10 cellular contexts compared by ENCODE assay signal in the genomic region with DNA sequence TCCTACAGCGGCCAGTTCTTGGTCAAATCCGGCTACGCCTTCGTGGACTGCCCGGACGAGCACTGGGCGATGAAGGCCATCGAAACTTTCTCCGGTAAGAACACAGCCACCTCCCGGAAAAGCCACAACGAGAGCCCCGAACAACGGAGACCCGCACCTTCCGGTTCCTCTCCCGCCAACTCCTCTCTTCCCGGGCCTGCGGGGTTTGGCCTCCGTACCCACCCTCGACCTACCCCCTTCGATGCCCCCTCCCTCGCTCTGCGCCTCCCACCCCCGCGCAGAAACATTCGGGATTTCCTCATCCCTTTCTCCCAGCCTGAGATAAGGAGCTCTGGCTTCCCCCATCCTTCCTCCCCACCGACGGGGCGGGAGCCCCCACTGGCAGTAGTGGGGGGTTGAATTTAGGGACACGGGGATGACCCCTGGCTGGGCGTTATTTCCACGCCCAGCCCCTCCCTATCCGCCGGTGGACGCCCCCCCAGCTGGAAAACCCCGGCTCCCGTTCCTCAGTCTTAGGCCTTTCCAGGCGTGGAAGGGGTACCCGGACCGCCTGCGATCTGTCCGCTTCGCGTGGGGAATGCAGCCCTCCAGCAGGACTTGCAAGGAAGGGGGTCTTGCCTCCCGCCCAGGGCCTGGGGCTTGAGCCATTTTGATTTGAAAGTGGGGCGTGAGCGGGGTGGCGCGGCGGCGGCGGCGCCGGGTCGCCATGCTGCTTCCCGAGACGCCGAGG. TPM values are rescaled to one million over a fixed set of nuclear protein-coding genes. Genes with fewer than 3 reads are reported as not detected.
DNase-seq lines count a peak whose midpoint lies in the region; ATAC-seq and TF ChIP-seq lines count a peak whose summit lies in the region.
"Had no signal": no experiment of that assay in that cellular context is flagged by ENCODE, and none has a peak within 500 bp of the region (broad histone marks: within the 10 kb centered on the region; RNA-seq: fewer than 3 reads in every experiment).

No MANE protein-coding gene starts in this region.

- H3K4me3 ChIP-seq in heart left ventricle (peak overlapping the region in 11 of 12 donors; percentile 1 to 44 (median 19)), iPS DF 6.9 (ENCODE audit: low read length) (peak overlapping the region; percentile 91)

- no peaks in the 10 kb centered on the region for H3K36me3 ChIP-seq in heart left ventricle
- no peaks in the 10 kb centered on the region for H3K36me3 ChIP-seq in iPS DF 6.9 (ENCODE audit: control insufficient read depth, insufficient read depth, low read length)

- no peak overlapping the region for H3K27ac Mint-ChIP-seq in activated CD4-positive, alpha-beta memory T cell treated with anti-CD3 and anti-CD28 coated beads, Interleukin-2, amount 10 ng/mL, durations not matched to agents 7 days and 5 days
- H3K27ac Mint-ChIP-seq in type B pancreatic cell, result peak overlapping the region; percentile 93

- ATAC-seq in heart left ventricle (no peak), left ventricle myocardium superior (no peak)

- no peaks in the 10 kb centered on the region for H3K9me3 Mint-ChIP-seq in activated CD4-positive, alpha-beta memory T cell treated with anti-CD3 and anti-CD28 coated beads, Interleukin-2, amount 10 ng/mL, durations not matched to agents 7 days and 5 days
- H3K9me3 Mint-ChIP-seq in type B pancreatic cell, result no peaks in the 10 kb centered on the region

- peaks cover 60 to 100% (median 98%) of the 10 kb centered on the region in 9 donors for H3K27me3 ChIP-seq in heart left ventricle
- H3K27me3 ChIP-seq in iPS DF 6.9 (ENCODE audit: control insufficient read depth, insufficient read depth, low read length), result no peaks in the 10 kb centered on the region

- H3K27me3 Mint-ChIP-seq in activated CD4-positive, alpha-beta memory T cell treated with anti-CD3 and anti-CD28 coated beads, Interleukin-2, amount 10 ng/mL, durations not matched to agents 7 days and 5 days, result peaks cover 83% of the 10 kb centered on the region
- H3K27me3 Mint-ChIP-seq in type B pancreatic cell, result peaks cover 15% of the 10 kb centered on the region

- no peak overlapping the region for H3K27ac ChIP-seq in heart left ventricle
- no peak overlapping the region for H3K27ac ChIP-seq in iPS DF 6.9 (ENCODE audit: low read length)
- H3K27ac ChIP-seq: epithelial cell of prostate had no signal

- TF ChIP-seq CTCF in heart left ventricle (IDR thresholded peaks at IDR 0.05), result no peak
- no peak for TF ChIP-seq CTCF in type B pancreatic cell (conservative IDR thresholded peaks at IDR 0.05)

- no peaks in the 10 kb centered on the region for H3K9me3 ChIP-seq in heart left ventricle
- H3K9me3 ChIP-seq in iPS DF 6.9 (ENCODE audit: control insufficient read depth, insufficient read depth, low read length), result no peaks in the 10 kb centered on the region

- H3K36me3 Mint-ChIP-seq in activated CD4-positive, alpha-beta memory T cell treated with anti-CD3 and anti-CD28 coated beads, Interleukin-2, amount 10 ng/mL, durations not matched to agents 7 days and 5 days (ENCODE audit: low read depth), result no peaks in the 10 kb centered on the region
- peaks cover 21% of the 10 kb centered on the region for H3K36me3 Mint-ChIP-seq in type B pancreatic cell

- peak overlapping the region; percentile 17 for H3K4me3 Mint-ChIP-seq in activated CD4-positive, alpha-beta memory T cell treated with anti-CD3 and anti-CD28 coated beads, Interleukin-2, amount 10 ng/mL, durations not matched to agents 7 days and 5 days
- H3K4me3 Mint-ChIP-seq in type B pancreatic cell, result peak overlapping the region; percentile 87

- WGBS in heart left ventricle, 4 donors, result 2 to 4% (median 3%) methylated on average over 28 to 58 of the region's 58 CpGs
- no CpG with 5 or more reads among the region's 58 CpGs for WGBS in iPS DF 6.9 (ENCODE audit: insufficient coverage, insufficient read length)

- POLR2A ChIA-PET in activated CD4-positive, alpha-beta memory T cell treated with anti-CD3 and anti-CD28 coated beads, Interleukin-2, amount 10 ng/mL, durations not matched to agents 7 days and 5 days (lab: Charles Lee), result interaction anchor here (0.7 kb wide), 1 partner anchor 194 kb away, joined by 4 read pairs; no protein-coding TSS in a partner anchor

- DNase-seq in heart left ventricle (no peak), left ventricle myocardium superior (no peak), iPS DF 6.9 (ENCODE audit: low read depth, low spot score) (no peak), type B pancreatic cell (ENCODE audit: extremely low spot score, unreplicated experiment) (peak; percentile 73), GF-D8 (lab: John Stamatoyannopoulos, UW) (no peak), HCEC 1CT (no peak)
- DNase-seq in activated CD4-positive, alpha-beta memory T cell treated with anti-CD3 and anti-CD28 coated beads, Interleukin-2, amount 10 ng/mL, durations not matched to agents 7 days and 5 days, result no peak
- DNase-seq in activated CD4-positive, CD25-positive, alpha-beta regulatory T cell treated with anti-CD3 and anti-CD28 coated beads, Interleukin-2, amount 50 U/mL, for 72 hours, result no peak
- DNase-seq: NCI-H1417 treated with DMSO at 0.1 percent for 48 hours had no signal

- TF ChIP-seq POLR2A in heart left ventricle (IDR thresholded peaks at IDR 0.05), result no peak

- intact Hi-C loops in heart left ventricle (cut with DNase I), result loop anchor here in 1 of 10 donors (10.0 kb wide), 1 partner anchor 263 kb away; no protein-coding TSS in a partner anchor
- intact Hi-C loops in left ventricle myocardium superior (cut with micrococcal nuclease), result no loop called here

- peaks cover 0 to 32% (median 15%) of the 10 kb centered on the region in 12 donors for H3K4me1 ChIP-seq in heart left ventricle
- H3K4me1 ChIP-seq in iPS DF 6.9 (ENCODE audit: control insufficient read depth, insufficient read depth, low read length), result no peaks in the 10 kb centered on the region

- CTCF ChIA-PET in activated CD4-positive, alpha-beta memory T cell treated with anti-CD3 and anti-CD28 coated beads, Interleukin-2, amount 10 ng/mL, durations not matched to agents 7 days and 5 days (lab: Charles Lee), result interaction anchor here (0.6 kb wide), 1 partner anchor 197 kb away, joined by 6 read pairs; no protein-coding TSS in a partner anchor

- H3K4me1 Mint-ChIP-seq in activated CD4-positive, alpha-beta memory T cell treated with anti-CD3 and anti-CD28 coated beads, Interleukin-2, amount 10 ng/mL, durations not matched to agents 7 days and 5 days, result peaks cover 31% of the 10 kb centered on the region
- peaks cover 27% of the 10 kb centered on the region for H3K4me1 Mint-ChIP-seq in type B pancreatic cell (ENCODE audit: unreplicated experiment)

RNA-seq across cellular contexts. Expression of a gene that starts 0.8 kb away (rescaled TPM):
- not detected for total RNA-seq in heart left ventricle
- polyA plus RNA-seq in heart left ventricle, result under 1 TPM in 1 of 2 donors, not detected in 1; 0.01 TPM
- not detected for total RNA-seq in left ventricle myocardium superior
- total RNA-seq in activated CD4-positive, alpha-beta memory T cell treated with anti-CD3 and anti-CD28 coated beads, Interleukin-2, amount 10 ng/mL, durations not matched to agents 7 days and 5 days, result not detected
- total RNA-seq in type B pancreatic cell (ENCODE audit: low replicate concordance), result 104 and 232 TPM in 2 replicates

RNA-seq across cellular contexts. Expression of a gene that starts 29.6 kb away (rescaled TPM):
- total RNA-seq in heart left ventricle (not detected), left ventricle myocardium superior (not detected), type B pancreatic cell (ENCODE audit: low replicate concordance) (0.69 TPM in 1 of 2 replicates, not detected in the other)
- not detected for polyA plus RNA-seq in heart left ventricle
- total RNA-seq in activated CD4-positive, alpha-beta memory T cell treated with anti-CD3 and anti-CD28 coated beads, Interleukin-2, amount 10 ng/mL, durations not matched to agents 7 days and 5 days, result not detected

RNA-seq across cellular contexts. Expression of a gene that starts 53.4 kb away (rescaled TPM):
- total RNA-seq in heart left ventricle (100 to 1,000 TPM in 4 of 9 donors, 10 to 100 TPM in 5; 66.9 to 122 (median 96.1) TPM), left ventricle myocardium superior (109 TPM), type B pancreatic cell (ENCODE audit: low replicate concordance) (97.2 and 117 TPM in 2 replicates)
- 100 to 1,000 TPM; 143 to 144 TPM for polyA plus RNA-seq in heart left ventricle
- total RNA-seq in activated CD4-positive, alpha-beta memory T cell treated with anti-CD3 and anti-CD28 coated beads, Interleukin-2, amount 10 ng/mL, durations not matched to agents 7 days and 5 days, result 10 to 100 TPM; 94.9 to 97.9 TPM

Comparison
In these comparisons a context has a peak if more than half of its experiments do, and no peak if none do; other contexts are left out.
1. RNA of a gene that starts 0.8 kb away (total RNA-seq): 104 to 232 TPM in type B pancreatic cell; not detected in heart left ventricle, not detected in left ventricle myocardium superior (single experiment) and not detected in activated CD4-positive, alpha-beta memory T cell treated with anti-CD3 and anti-CD28 coated beads, Interleukin-2, amount 10 ng/mL, durations not matched to agents 7 days and 5 days; every median in the first group is over 100 times any median in the second.